In genomic region chr2:13522917-13523821, GRCh38 we compare ENCODE assay signal across 8 cellular contexts.
DNase-seq lines count a peak whose midpoint lies in the region; ATAC-seq, FAIRE-seq and TF ChIP-seq lines count a peak whose summit lies in the region.

No MANE protein-coding gene starts in this region.

- TF ChIP-seq POLR2A in upper lobe of left lung (IDR thresholded peaks at IDR 0.05), result no peak

- no peak overlapping the region for H3K4me3 ChIP-seq in bronchial epithelial cell (ENCODE audit: low read depth, low read length)
- H3K4me3 ChIP-seq in upper lobe of left lung, result no peak overlapping the region

- H3K36me3 ChIP-seq in bronchial epithelial cell (ENCODE audit: control insufficient read depth, insufficient read depth, low read length) (no peaks in the 10 kb centered on the region), upper lobe of left lung (no peaks in the 10 kb centered on the region)

- FAIRE-seq in bronchial epithelial cell (lab: Jason Lieb, UNC), result no peak

- no peak for TF ChIP-seq CTCF in bronchial epithelial cell (IDR thresholded peaks at IDR 0.05; ENCODE audit: insufficient read depth, low read length, severe bottlenecking)
- TF ChIP-seq CTCF in upper lobe of left lung (IDR thresholded peaks at IDR 0.05), result no peak

- no peaks in the 10 kb centered on the region for H3K9me3 ChIP-seq in upper lobe of left lung

- no peaks in the 10 kb centered on the region for H3K4me1 ChIP-seq in upper lobe of left lung

- no peak overlapping the region for H3K27ac ChIP-seq in upper lobe of left lung

- whole genome bisulfite sequencing in upper lobe of left lung, 2 donors, result 51 to 58% methylated on average over 6 of the region's 6 CpGs

- H3K27me3 ChIP-seq in bronchial epithelial cell (ENCODE audit: control insufficient read depth, insufficient read depth, low read length), result no peaks in the 10 kb centered on the region
- H3K27me3 ChIP-seq in upper lobe of left lung, result no peaks in the 10 kb centered on the region

- TF ChIP-seq EP300 in upper lobe of left lung (IDR thresholded peaks at IDR 0.05), result no peak

- peak; percentile 66 for DNase-seq in A172 (ENCODE audit: low spot score)
- peak; percentile 89 for DNase-seq in bronchial epithelial cell (ENCODE audit: low read depth)
- no peak for DNase-seq in NCI-H1048 (lab: John Stamatoyannopoulos, UW)
- DNase-seq in SW 1271 (lab: John Stamatoyannopoulos, UW), result no peak
- no peak for DNase-seq in putamen (ENCODE audit: low spot score)
- DNase-seq in upper lobe of left lung, result no peak

- ATAC-seq in GM19328 (IDR thresholded peaks at IDR 0.05; ENCODE audit: unreplicated experiment), result peak; percentile 89
- ATAC-seq in HG03097 (IDR thresholded peaks at IDR 0.05; ENCODE audit: low FRiP score, unreplicated experiment), result peak; percentile 96
- no peak for ATAC-seq in upper lobe of left lung (ENCODE audit: low FRiP score in 2 of 2)

Comparison
In these comparisons a context has a peak if more than half of its experiments do, and no peak if none do; other contexts are left out.
1. DNase-seq: peak in A172 (single experiment) and bronchial epithelial cell (single experiment); none in NCI-H1048 (single experiment), SW 1271 (0 of 2), putamen (single experiment) and upper lobe of left lung (0 of 2).
2. ATAC-seq: peak in GM19328 (single experiment) and HG03097 (single experiment); none in upper lobe of left lung (0 of 2).